27 cellular contexts compared by ENCODE assay signal in the genomic region with DNA sequence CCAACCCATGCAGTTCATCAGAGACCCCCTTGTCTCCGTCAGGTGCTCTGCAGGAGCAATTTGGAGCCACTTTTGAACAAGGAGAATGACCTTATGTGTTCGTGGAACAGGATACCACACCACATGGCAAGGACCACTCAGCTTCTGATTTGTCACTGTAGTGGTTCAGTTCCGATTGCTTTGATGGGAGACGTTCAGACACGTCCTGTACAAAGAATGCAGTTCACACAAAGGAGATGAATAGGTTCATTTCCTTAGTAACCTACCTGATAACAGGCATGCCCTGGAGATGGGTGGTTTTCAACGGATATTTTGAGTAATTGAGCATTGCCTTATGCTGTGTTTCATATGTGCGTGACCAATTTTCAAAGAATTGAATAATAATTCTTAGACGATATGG. TPM values are rescaled to one million over a fixed set of nuclear protein-coding genes. Genes with fewer than 3 reads are reported as not detected.
DNase-seq lines count a peak whose midpoint lies in the region; ATAC-seq, FAIRE-seq and TF ChIP-seq lines count a peak whose summit lies in the region.
"Had no signal": no experiment of that assay in that cellular context is flagged by ENCODE, and none has a peak within 500 bp of the region (broad histone marks: within the 10 kb centered on the region; RNA-seq: fewer than 3 reads in every experiment).

No MANE protein-coding gene starts in this region.

- no TSS peak for BruUV-seq in A673 (replicated peaks; lab: Mats Ljungman, UMichigan)

- peak; percentile 93 for ATAC-seq in RWPE2 (ENCODE audit: low read depth)
- ATAC-seq: HepG2, K562, SK-N-SH treated with all-trans-retinoic acid at 6 μM for 48 hours, T-cell had no signal

- peak; percentile 99 for FAIRE-seq in keratinocyte (lab: Jason Lieb, UNC)
- FAIRE-seq: GM19239, HepG2, K562 had no signal

- H4K20me1 ChIP-seq in keratinocyte (ENCODE audit: control insufficient read depth, extremely low read depth, insufficient read depth, low read length): no peaks in the 10 kb centered on the region

- TF ChIP-seq CTCF in RWPE2 (IDR thresholded peaks at IDR 0.05; ENCODE audit: poor library complexity, severe bottlenecking) (no peak), keratinocyte (optimal IDR thresholded peaks at IDR 0.05 in 1 of 3, IDR thresholded peaks at IDR 0.05 in 1 of 3, conservative IDR thresholded peaks at IDR 0.05 in 1 of 3; ENCODE audit: extremely low read depth in 1 of 3, insufficient read depth in 2 of 3, low read length in 3 of 3) (no peak), A673 (conservative IDR thresholded peaks at IDR 0.05; ENCODE audit: low read depth, low read length) (no peak), sigmoid colon (IDR thresholded peaks at IDR 0.05) (no peak)

- peaks cover 15% of the 10 kb centered on the region for H3K4me1 ChIP-seq in RWPE2 (ENCODE audit: insufficient read depth, poor library complexity, severe bottlenecking)
- H3K4me1 ChIP-seq in keratinocyte (ENCODE audit: control insufficient read depth, extremely low read depth, insufficient read depth, low read length): peaks cover 33% of the 10 kb centered on the region
- H3K4me1 ChIP-seq in A673 (ENCODE audit: insufficient read depth, low read length, poor library complexity, severe bottlenecking): no peaks in the 10 kb centered on the region
- H3K4me1 ChIP-seq in sigmoid colon: peaks cover 0 to 6% (median 0%) of the 10 kb centered on the region in 4 donors

- H3K9me1 ChIP-seq in keratinocyte (ENCODE audit: control insufficient read depth, extremely low read depth, insufficient read depth, low read length): no peaks in the 10 kb centered on the region

- H3K27ac ChIP-seq in RWPE2 (ENCODE audit: poor library complexity, severe bottlenecking) (no peak overlapping the region), keratinocyte (ENCODE audit: control insufficient read depth, insufficient read depth, low read length) (peak overlapping the region; percentile 65), A673 (ENCODE audit: low read depth, low read length, poor library complexity, severe bottlenecking) (no peak overlapping the region), sigmoid colon (no peak overlapping the region)
- H3K27ac ChIP-seq: C4-2B had no signal

- 87 to 91% methylated on average over 8 of the region's 8 CpGs for WGBS in sigmoid colon, 2 donors

- POLR2A ChIA-PET in A673 (lab: Charles Lee; ENCODE audit: low non-redundant PET): no interaction called here

- peak overlapping the region; percentile 60 for H3K4me2 ChIP-seq in keratinocyte (ENCODE audit: control insufficient read depth, extremely low read depth, insufficient read depth, low read depth, low read length)

- DNase-seq in NCI-H748 (lab: John Stamatoyannopoulos, UW; ENCODE audit: unreplicated experiment) (peak; percentile 50), NCI-H748 treated with DMSO at 0.1 percent for 48 hours (lab: John Stamatoyannopoulos, UW) (no peak), NCI-H1436 (lab: John Stamatoyannopoulos, UW) (peak; percentile 65), RWPE2 (ENCODE audit: low spot score) (no peak), keratinocyte (ENCODE audit: low read depth, low spot score) (peak; percentile 90), HT-29 (ENCODE audit: low spot score) (no peak), A673 (ENCODE audit: low spot score) (no peak), sigmoid colon (no peak)
- DNase-seq: Calu3; CD8-positive, alpha-beta memory T cell; DMS53; EL; GF-D8; H7; NCI-H1092 treated with DMSO at 0.1 percent for 48 hours; NCI-H187; NCI-H2107; NCI-H226; NCI-H526; NK-92 treated with Interleukin-12 subunit alpha and Interleukin-12 subunit beta, amount 100 ng/mL, for 24 hours; T-cell had no signal

- intact Hi-C loops in A673 (cut with micrococcal nuclease; ENCODE audit: unreplicated experiment) (no loop called here), sigmoid colon (cut with DNase I) (no loop called here)

- peak overlapping the region; percentile 66 for H2AFZ ChIP-seq in keratinocyte (ENCODE audit: control insufficient read depth, low read length)

- H3K27me3 ChIP-seq in RWPE2 (ENCODE audit: insufficient read depth, poor library complexity, severe bottlenecking): no peaks in the 10 kb centered on the region
- H3K27me3 ChIP-seq in keratinocyte (ENCODE audit: control insufficient read depth, extremely low read depth, insufficient read depth, low read length): no peaks in the 10 kb centered on the region
- H3K27me3 ChIP-seq in A673 (replicated peaks; ENCODE audit: insufficient read depth, low read depth, low read length, poor library complexity): peaks cover 10% of the 10 kb centered on the region
- no peaks in the 10 kb centered on the region for H3K27me3 ChIP-seq in sigmoid colon

- H3K36me3 ChIP-seq in RWPE2 (ENCODE audit: low read depth): no peaks in the 10 kb centered on the region
- no peaks in the 10 kb centered on the region for H3K36me3 ChIP-seq in keratinocyte (ENCODE audit: control insufficient read depth in 2 of 2, extremely low read depth in 1 of 2, insufficient read depth in 2 of 2, low read length in 2 of 2)
- no peaks in the 10 kb centered on the region for H3K36me3 ChIP-seq in A673 (ENCODE audit: insufficient read depth, low read length, poor library complexity, severe bottlenecking)
- H3K36me3 ChIP-seq in sigmoid colon: no peaks in the 10 kb centered on the region

- H3K9me3 ChIP-seq in RWPE2 (ENCODE audit: severe bottlenecking) (no peaks in the 10 kb centered on the region), keratinocyte (ENCODE audit: control insufficient read depth, low read depth, low read length) (no peaks in the 10 kb centered on the region), A673 (ENCODE audit: low read depth, low read length, poor library complexity, severe bottlenecking) (no peaks in the 10 kb centered on the region), sigmoid colon (no peaks in the 10 kb centered on the region)

- CTCF ChIA-PET in A673 (lab: Charles Lee): no interaction called here

- TF ChIP-seq POLR2A in sigmoid colon (IDR thresholded peaks at IDR 0.05): no peak

- H3K4me3 ChIP-seq in RWPE2 (ENCODE audit: severe bottlenecking): no peak overlapping the region
- no peak overlapping the region for H3K4me3 ChIP-seq in keratinocyte (ENCODE audit: control insufficient read depth in 2 of 3, extremely low read depth in 1 of 3, insufficient read depth in 2 of 3, low read depth in 1 of 3, low read length in 3 of 3)
- no peak overlapping the region for H3K4me3 ChIP-seq in A673 (ENCODE audit: low read depth, low read length, poor library complexity, severe bottlenecking)
- H3K4me3 ChIP-seq in sigmoid colon: no peak overlapping the region
- H3K4me3 ChIP-seq: K562 had no signal

- no peaks in the 10 kb centered on the region for H3K79me2 ChIP-seq in keratinocyte (ENCODE audit: control insufficient read depth, insufficient read depth, low read length)

- dilution Hi-C loops in keratinocyte (cut with MboI; ENCODE audit: extremely low pct_ligation_motif_present, low sequenced_read_pairs): no loop called here

- H3K9ac ChIP-seq in keratinocyte (ENCODE audit: control insufficient read depth, extremely low read depth, insufficient read depth, low read length): no peak overlapping the region

- TF ChIP-seq EP300 in sigmoid colon (IDR thresholded peaks at IDR 0.05): no peak

RNA-seq across cellular contexts. Expression of gene FGF9, which starts 17.2 kb away (rescaled TPM):
- polyA plus RNA-seq in keratinocyte: 0.06 TPM in 1 of 3 replicates, not detected in the others
- polyA plus RNA-seq in keratinocyte (2011; ENCODE audit: low read depth): not detected
- polyA plus RNA-seq in keratinocyte (2011; cell fraction: cytosol; rRNA removed): not detected in 2 replicates
- polyA plus RNA-seq in keratinocyte (2011; cell fraction: nucleus; rRNA removed): 0.05 TPM in 1 of 2 replicates, not detected in the other
- 0.23 TPM in 1 of 2 replicates, not detected in the other for polyA plus RNA-seq in keratinocyte (2012; ENCODE audit: low replicate concordance)
- not detected in 3 replicates for polyA minus RNA-seq in keratinocyte
- not detected for polyA minus RNA-seq in keratinocyte (2011; cell fraction: cytosol; rRNA and poly(A)+ RNA removed)
- not detected in 2 replicates for polyA minus RNA-seq in keratinocyte (2011; cell fraction: nucleus; rRNA and poly(A)+ RNA removed)
- total RNA-seq in HT-29 (2014; rRNA removed; shearing (Covaris generic)): 3.7 and 8.3 TPM in 2 replicates
- 0.21 and 0.35 TPM in 2 replicates for total RNA-seq in A673 (2021)
- 1 to 10 TPM in 1 of 4 donors, under 1 TPM in 3; 0.36 to 1.4 (median 0.75) TPM for total RNA-seq in sigmoid colon
- polyA plus RNA-seq in sigmoid colon: under 1 TPM; 0.36 to 0.60 (median 0.46) TPM
- total RNA-seq: A172, Calu3, HepG2, K562 had no signal
- polyA plus RNA-seq: HepG2, K562 had no signal

Comparison
In these comparisons a context has a peak if more than half of its experiments do, and no peak if none do; other contexts are left out.
1. DNase-seq: peak in NCI-H748 (single experiment), NCI-H1436 (single experiment) and keratinocyte (single experiment); none in NCI-H748 treated with DMSO at 0.1 percent for 48 hours (single experiment), RWPE2 (single experiment), HT-29 (single experiment), A673 (single experiment) and sigmoid colon (single experiment).